In the genomic region with DNA sequence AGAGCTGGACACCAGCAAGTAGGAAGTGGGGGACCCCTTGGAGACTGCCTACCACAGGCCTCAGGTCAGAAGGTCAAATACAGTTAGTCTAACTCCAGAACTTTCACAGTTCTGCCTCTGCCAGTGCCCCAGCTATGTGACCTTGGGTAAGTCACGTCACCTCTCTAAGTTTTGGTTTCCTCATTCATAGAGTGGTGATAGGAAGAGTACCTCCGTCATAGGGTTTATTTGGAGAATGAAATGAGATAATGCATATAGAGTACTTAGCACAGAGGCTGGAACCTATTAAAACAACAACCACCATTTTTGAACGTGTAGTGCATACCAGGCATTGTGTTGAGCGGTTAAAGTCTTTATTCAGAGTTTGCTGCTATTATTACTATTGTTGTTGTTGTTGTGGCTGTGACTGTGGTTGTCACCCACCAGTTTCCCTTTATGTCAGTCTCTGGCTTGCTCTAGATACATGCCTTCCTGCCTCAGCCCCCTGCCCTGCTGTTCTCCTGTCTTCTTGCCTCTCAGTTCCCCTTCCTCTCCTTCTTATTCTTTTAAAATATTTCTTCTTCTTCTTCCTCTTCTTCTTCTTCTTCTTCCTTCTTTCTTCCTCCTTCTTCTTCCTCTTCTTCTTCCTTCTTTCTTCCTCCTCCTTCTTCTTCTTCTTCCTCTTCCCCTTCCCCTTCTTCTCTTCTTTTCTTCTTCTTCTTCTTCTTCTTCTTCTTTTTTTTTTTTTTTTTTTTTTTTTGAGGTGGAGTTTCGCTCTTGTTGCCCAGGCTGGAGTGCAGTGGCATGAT, we compare ENCODE assay signal across 17 cellular contexts.
"Had no signal": no experiment of that assay in that cellular context is flagged by ENCODE, and none has a peak within 500 bp of the region (broad histone marks: within the 10 kb centered on the region; RNA-seq: fewer than 3 reads in every experiment).

No MANE protein-coding gene starts in this region.

- H3K27me3 ChIP-seq: pancreas, tibial artery, uterus had no signal

- H3K4me3 ChIP-seq: pancreas, tibial artery, uterus had no signal

- H3K4me3 Mint-ChIP-seq: activated naive CD4-positive, alpha-beta T cell treated with anti-CD3 and anti-CD28 coated beads, Interleukin-2, amount 10 ng/mL, durations not matched to agents 7 days and 5 days had no signal

- H3K27ac Mint-ChIP-seq: activated naive CD4-positive, alpha-beta T cell treated with anti-CD3 and anti-CD28 coated beads, Interleukin-2, amount 10 ng/mL, durations not matched to agents 7 days and 5 days; activated T-helper 2 cell treated with anti-CD3 and anti-CD28 coated beads, Interferon-gamma antibody, Interleukin-2, Interleukin-4, amounts not matched to agents 10 μg/mL and 5 μg/mL and 100 μg/mL, durations not matched to agents 14 hours and 24 hours and 36 hours had no signal

- H3K9me3 ChIP-seq: pancreas, uterus had no signal

- FAIRE-seq: astrocyte, bronchial epithelial cell, endometrium, pancreas had no signal

- DNase-seq: activated CD4-positive, alpha-beta T cell treated with anti-CD3 and anti-CD28 coated beads for 4 hours; activated CD8-positive, alpha-beta memory T cell treated with anti-CD3 and anti-CD28 coated beads for 24 hours; activated naive CD4-positive, alpha-beta T cell treated with anti-CD3 and anti-CD28 coated beads, Interleukin-2, amount 10 ng/mL, durations not matched to agents 7 days and 5 days; activated T-cell treated with anti-CD3 and anti-CD28 coated beads for 4 hours; naive B cell; pancreas; stimulated activated CD4-positive, alpha-beta T cell treated with anti-CD3 and anti-CD28 coated beads, Interleukin-1b, Interleukin-23, amount 100 ng/mL, for 48 hours; tibial artery; uterus; WERI-Rb-1 had no signal

- H3K4me1 ChIP-seq: pancreas, uterus had no signal

- H3K27ac ChIP-seq: pancreas, tibial artery, uterus, WERI-Rb-1 had no signal

- ATAC-seq: esophagus mucosa, left lobe of liver, pancreas, sciatic nerve had no signal

- H3K36me3 ChIP-seq: pancreas, tibial artery, uterus, WERI-Rb-1 had no signal
